Comparison of ENCODE assay signal across 29 cellular contexts in genomic region chrX:112799425-112799824, GRCh38.
"Had no signal": no experiment of that assay in that cellular context is flagged by ENCODE, and none has a peak within 500 bp of the region (broad histone marks: within the 10 kb centered on the region; RNA-seq: fewer than 3 reads in every experiment).

No MANE protein-coding gene starts in this region.

- H3K27ac ChIP-seq: neutrophil, prostate gland, right lobe of liver, sigmoid colon, skin epidermis, spleen, suprapubic skin, testis, tibial artery, transverse colon, upper lobe of right lung, uterus had no signal

- DNase-seq: naive B cell; naive thymus-derived CD8-positive, alpha-beta T cell; nephron progenitor cell; nucleus accumbens; right cardiac atrium; right lobe of liver; sigmoid colon; spleen; stimulated activated CD4-positive, alpha-beta T cell treated with anti-CD3 and anti-CD28 coated beads, Interleukin-12 subunit alpha, Interleukin-12 subunit beta, amount 100 ng/mL, for 4 hours; stimulated activated CD4-positive, alpha-beta T cell treated with anti-CD3 and anti-CD28 coated beads, Interleukin-1b, Interleukin-23, amount 100 ng/mL, for 48 hours; stimulated activated CD4-positive, alpha-beta T cell treated with anti-CD3 and anti-CD28 coated beads, Interleukin-4, amount 100 ng/mL, for 1 hour; stimulated activated CD4-positive, alpha-beta T cell treated with anti-CD3 and anti-CD28 coated beads, Interleukin-4, amount 100 ng/mL, for 4 hours; stimulated activated CD8-positive, alpha-beta memory T cell treated with anti-CD3 and anti-CD28 coated beads, Interleukin-4, amount 100 ng/mL, for 48 hours; stimulated activated naive CD4-positive, alpha-beta T cell; stimulated activated naive CD8-positive, alpha-beta T cell treated with anti-CD3 and anti-CD28 coated beads, Interleukin-15, amount 100 ng/mL, for 72 hours; stimulated activated naive CD8-positive, alpha-beta T cell treated with anti-CD3 and anti-CD28 coated beads, Interleukin-15, Interleukin-2, amounts not matched to agents 100 U/mL and 50 U/mL, for 24 hours; substantia nigra; testis; tibial artery; transverse colon; upper lobe of right lung; uterus had no signal

- H3K9me3 ChIP-seq: neutrophil, prostate gland, right lobe of liver, sigmoid colon, suprapubic skin, testis, transverse colon, upper lobe of right lung, uterus had no signal

- H3K27me3 ChIP-seq: neutrophil, right lobe of liver, sigmoid colon, suprapubic skin, testis, tibial artery, transverse colon, upper lobe of right lung, uterus had no signal

- H3K4me3 ChIP-seq: prostate gland, right lobe of liver, sigmoid colon, skin epidermis, smooth muscle cell, spleen, suprapubic skin, testis, tibial artery, transverse colon, upper lobe of right lung, uterus had no signal

- H3K36me3 ChIP-seq: neutrophil, prostate gland, right lobe of liver, suprapubic skin, transverse colon, upper lobe of right lung, uterus had no signal

- ATAC-seq: naive thymus-derived CD8-positive, alpha-beta T cell; natural killer cell treated with Interleukin-12 subunit alpha and Interleukin-12 subunit beta and Interleukin-15 and Interleukin-18, amount 100 ng/mL, for 72 hours; right cardiac atrium; right lobe of liver; stimulated activated memory B cell treated with anti-CD40 and anti-IgM and Interleukin-4, amounts not matched to agents 10 μg/mL and 1 μg/mL and 100 μg/mL, for 72 hours; stimulated activated naive CD8-positive, alpha-beta T cell treated with anti-CD3 and anti-CD28 coated beads, Interleukin-15, amount 100 ng/mL, for 72 hours; stimulated activated naive CD8-positive, alpha-beta T cell treated with anti-CD3 and anti-CD28 coated beads, Interleukin-15, Interleukin-2, amounts not matched to agents 100 U/mL and 50 U/mL, for 24 hours; upper lobe of right lung had no signal

- H3K4me1 ChIP-seq: prostate gland, right lobe of liver, sigmoid colon, spleen, suprapubic skin, testis, tibial artery, transverse colon, upper lobe of right lung, uterus had no signal
